8 cellular contexts compared by ENCODE assay signal in genomic region chr1:97820470-97821188, GRCh38.
DNase-seq lines count a peak whose midpoint lies in the region; ATAC-seq, FAIRE-seq and TF ChIP-seq lines count a peak whose summit lies in the region.

No MANE protein-coding gene starts in this region.

- H3K4ac ChIP-seq in mesenchymal stem cell (ENCODE audit: low read depth in 1 of 2, low read length in 2 of 2), result no peak overlapping the region

- FAIRE-seq in GM12878 (lab: Jason Lieb, UNC), result peak; percentile 41

- H3K4me3 ChIP-seq in MM.1S (ENCODE audit: low read length) (no peak overlapping the region), GM12878 (no peak overlapping the region), mesenchymal stem cell (ENCODE audit: insufficient read depth in 1 of 2, low read depth in 1 of 2, low read length in 2 of 2) (no peak overlapping the region), ascending aorta (no peak overlapping the region)

- no peaks in the 10 kb centered on the region for H3K79me1 ChIP-seq in mesenchymal stem cell (replicated peaks; ENCODE audit: low read length, poor library complexity, severe bottlenecking)

- H3F3A ChIP-seq in MM.1S (ENCODE audit: insufficient read depth, low read length), result no peaks in the 10 kb centered on the region

- POLR2A ChIA-PET in GM12878 (lab: Charles Lee), result interaction anchor here (0.7 kb wide), 1 partner anchor 100 kb away, joined by 4 read pairs; no protein-coding TSS in a partner anchor

- SMC1A ChIA-PET in GM12878 (lab: Charles Lee; ENCODE audit: uncharacterized antibody, unreplicated experiment), result interaction anchor here (0.7 to 1.8 kb wide), 7 partner anchors 19 to 682 kb away, joined by 3 to 8 read pairs (median 3); no protein-coding TSS in a partner anchor

- no peak overlapping the region for H3K27ac ChIP-seq in MM.1S (ENCODE audit: low read length)
- no peak overlapping the region for H3K27ac ChIP-seq in GM12878 (ENCODE audit: control insufficient read depth, insufficient read depth)
- H3K27ac ChIP-seq in mesenchymal stem cell (ENCODE audit: low read length, poor library complexity, severe bottlenecking), result no peak overlapping the region
- H3K27ac ChIP-seq in ascending aorta, result no peak overlapping the region

- BruUV-seq in GM12878 (replicated peaks; lab: Mats Ljungman, UMichigan), result no TSS peak

- no peaks in the 10 kb centered on the region for H3K9me2 ChIP-seq in MM.1S (replicated peaks; ENCODE audit: insufficient read depth, low read length)

- RAD21 ChIA-PET in GM12878 (lab: Charles Lee; ENCODE audit: unreplicated experiment), result interaction anchor here (1.7 kb wide), 1 partner anchor 577 kb away, joined by 9 read pairs; no protein-coding TSS in a partner anchor

- TF ChIP-seq EP300 in GM12878 (IDR thresholded peaks at IDR 0.05; ENCODE audit: borderline replicate concordance in 1 of 2, control insufficient read depth in 1 of 2, low read depth in 2 of 2, low read length in 2 of 2), result no peak

- DNase-seq in DMS 273 treated with DMSO at 0.1 percent for 48 hours (lab: John Stamatoyannopoulos, UW) (peak; percentile 25), GM20000 (ENCODE audit: low spot score) (peak; percentile 3), MM.1S (peak; percentile 42), GM12878 (ENCODE audit: low read depth, low spot score) (no peak), mesenchymal stem cell (peak; percentile 57), NCI-H524 treated with DMSO at 0.1 percent for 48 hours (lab: John Stamatoyannopoulos, UW) (no peak), ascending aorta (ENCODE audit: low spot score in 2 of 2) (no peak)

- ATAC-seq in GM12878 (peak; percentile 78), HG03139 (IDR thresholded peaks at IDR 0.05; ENCODE audit: unreplicated experiment) (no peak)

- H3K9me3 ChIP-seq in MM.1S (replicated peaks; ENCODE audit: insufficient read depth, low read length) (no peaks in the 10 kb centered on the region), GM12878 (replicated peaks; ENCODE audit: control insufficient read depth, insufficient read depth, low read length) (no peaks in the 10 kb centered on the region), mesenchymal stem cell (ENCODE audit: control insufficient read depth, low read length) (no peaks in the 10 kb centered on the region), ascending aorta (no peaks in the 10 kb centered on the region)

- intact Hi-C loops in GM12878 (cut with micrococcal nuclease; ENCODE audit: unreplicated experiment), result loop anchor here (2.0 to 10.0 kb wide), 4 partner anchors 232 to 854 kb away; no protein-coding TSS in a partner anchor
- intact Hi-C loops in ascending aorta (cut with DNase I), result no loop called here

- TF ChIP-seq POLR2A in GM12878 (IDR thresholded peaks at IDR 0.05; ENCODE audit: low read depth, low read length), result no peak

- H3K4me1 ChIP-seq in MM.1S (ENCODE audit: low read length) (no peaks in the 10 kb centered on the region), GM12878 (ENCODE audit: control insufficient read depth, insufficient read depth, low read length) (no peaks in the 10 kb centered on the region), mesenchymal stem cell (ENCODE audit: control insufficient read depth, insufficient read depth, low read depth, low read length) (no peaks in the 10 kb centered on the region), ascending aorta (no peaks in the 10 kb centered on the region)

- H4K20me1 ChIP-seq in MM.1S (ENCODE audit: insufficient read depth, low read length) (no peaks in the 10 kb centered on the region), GM12878 (ENCODE audit: control insufficient read depth, insufficient read depth) (no peaks in the 10 kb centered on the region)

- H2BK5ac ChIP-seq in mesenchymal stem cell (ENCODE audit: low read depth, low read length, poor library complexity, severe bottlenecking), result no peak overlapping the region

- H3K9ac ChIP-seq in MM.1S (ENCODE audit: low read length) (no peak overlapping the region), GM12878 (ENCODE audit: control insufficient read depth, insufficient read depth, low read length) (no peak overlapping the region), mesenchymal stem cell (ENCODE audit: low read length) (no peak overlapping the region)

- no peak overlapping the region for H3K18ac ChIP-seq in mesenchymal stem cell (ENCODE audit: low read depth in 1 of 2, low read length in 2 of 2)

- no peak overlapping the region for H3K23ac ChIP-seq in mesenchymal stem cell (ENCODE audit: low read length in 2 of 2)

- CTCF ChIA-PET in GM12878 (lab: Yijun Ruan, JAX), result interaction anchor here (0.8 to 1.9 kb wide), 8 partner anchors 9 to 682 kb away, joined by 3 to 15 read pairs (median 4); no protein-coding TSS in a partner anchor

- no peak overlapping the region for H4K91ac ChIP-seq in mesenchymal stem cell (ENCODE audit: low read length)

- H2BK12ac ChIP-seq in mesenchymal stem cell (ENCODE audit: low read length in 2 of 2), result no peak overlapping the region

- no peaks in the 10 kb centered on the region for H3K79me2 ChIP-seq in MM.1S (ENCODE audit: low read length)
- no peaks in the 10 kb centered on the region for H3K79me2 ChIP-seq in GM12878 (ENCODE audit: control insufficient read depth, insufficient read depth, low read length)

- no peak overlapping the region for H4K8ac ChIP-seq in mesenchymal stem cell (ENCODE audit: low read length)

- peak; percentile 72 for TF ChIP-seq RAD21 in GM12878 (IDR thresholded peaks at IDR 0.05; ENCODE audit: insufficient read depth, low read depth, low read length)

- no peaks in the 10 kb centered on the region for H3K27me3 ChIP-seq in MM.1S (replicated peaks; ENCODE audit: insufficient read depth, low read length)
- no peaks in the 10 kb centered on the region for H3K27me3 ChIP-seq in GM12878 (replicated peaks in 1 of 2; ENCODE audit: control insufficient read depth in 2 of 2, insufficient read depth in 2 of 2, low read length in 1 of 2)
- no peaks in the 10 kb centered on the region for H3K27me3 ChIP-seq in mesenchymal stem cell (ENCODE audit: control insufficient read depth in 1 of 2, insufficient read depth in 1 of 2, low read length in 2 of 2)
- H3K27me3 ChIP-seq in ascending aorta, result no peaks in the 10 kb centered on the region

- H3K4me2 ChIP-seq in MM.1S (ENCODE audit: low read depth, low read length) (no peak overlapping the region), GM12878 (ENCODE audit: control insufficient read depth, insufficient read depth) (no peak overlapping the region), mesenchymal stem cell (ENCODE audit: low read length, poor library complexity, severe bottlenecking) (no peak overlapping the region)

- H3K14ac ChIP-seq in mesenchymal stem cell (ENCODE audit: low read length in 2 of 2), result no peak overlapping the region

- in situ Hi-C loops in GM12878 (cut with MboI), result loop anchor here (25.0 kb wide), 1 partner anchor 858 kb away; no protein-coding TSS in a partner anchor

- no peak overlapping the region for H2AK5ac ChIP-seq in mesenchymal stem cell (ENCODE audit: low read length, severe bottlenecking)

- H2AFZ ChIP-seq in MM.1S (ENCODE audit: low read length), result no peak overlapping the region
- no peak overlapping the region for H2AFZ ChIP-seq in GM12878 (ENCODE audit: control insufficient read depth, low read depth, low read length)
- no peak overlapping the region for H2AFZ ChIP-seq in mesenchymal stem cell (ENCODE audit: low read depth, low read length)

- no peak overlapping the region for H2BK15ac ChIP-seq in mesenchymal stem cell (ENCODE audit: low read depth, poor library complexity, severe bottlenecking)

- 0% methylated on average over 6 of the region's 6 CpGs for WGBS in GM12878 (ENCODE audit: insufficient coverage, insufficient replicate concordance, low lambda C conversion rate, missing lambda C conversion rate)
- 76% methylated on average over 3 of the region's 6 CpGs for WGBS in mesenchymal stem cell

- H3K36me3 ChIP-seq in MM.1S (replicated peaks; ENCODE audit: insufficient read depth, low read length) (no peaks in the 10 kb centered on the region), GM12878 (ENCODE audit: control insufficient read depth in 2 of 2, insufficient read depth in 2 of 2, low read length in 1 of 2) (no peaks in the 10 kb centered on the region), mesenchymal stem cell (ENCODE audit: control insufficient read depth in 1 of 2, insufficient read depth in 2 of 2, low read depth in 1 of 2, low read length in 2 of 2) (no peaks in the 10 kb centered on the region), ascending aorta (no peaks in the 10 kb centered on the region)

- TF ChIP-seq CTCF in GM20000 (IDR thresholded peaks at IDR 0.05; ENCODE audit: extremely low read depth, missing control alignments) (no peak), MM.1S (IDR thresholded peaks at IDR 0.05; ENCODE audit: low read length) (peak; percentile 47), GM12878 (IDR thresholded peaks at IDR 0.05 in 2 of 3, conservative IDR thresholded peaks at IDR 0.05 in 1 of 3; ENCODE audit: control insufficient read depth in 2 of 3, extremely low read depth in 1 of 3, insufficient read depth in 1 of 3, low read depth in 3 of 3, low read length in 3 of 3) (peak; percentile 11 to 56 (median 36); a peak in 5 of 6 replicates), ascending aorta (IDR thresholded peaks at IDR 0.05) (peak in 1 of 3 experiments; percentile 35)

- no peak overlapping the region for H2BK120ac ChIP-seq in mesenchymal stem cell (ENCODE audit: low read depth, low read length)

Comparison
In these comparisons a context has a peak if more than half of its experiments do, and no peak if none do; other contexts are left out.
1. DNase-seq: peak in DMS 273 treated with DMSO at 0.1 percent for 48 hours (single experiment), GM20000 (single experiment), MM.1S (single experiment) and mesenchymal stem cell (single experiment); none in GM12878 (single experiment), NCI-H524 treated with DMSO at 0.1 percent for 48 hours (single experiment) and ascending aorta (0 of 2).